ENCODE assay signal across 8 cellular contexts in the genomic region with DNA sequence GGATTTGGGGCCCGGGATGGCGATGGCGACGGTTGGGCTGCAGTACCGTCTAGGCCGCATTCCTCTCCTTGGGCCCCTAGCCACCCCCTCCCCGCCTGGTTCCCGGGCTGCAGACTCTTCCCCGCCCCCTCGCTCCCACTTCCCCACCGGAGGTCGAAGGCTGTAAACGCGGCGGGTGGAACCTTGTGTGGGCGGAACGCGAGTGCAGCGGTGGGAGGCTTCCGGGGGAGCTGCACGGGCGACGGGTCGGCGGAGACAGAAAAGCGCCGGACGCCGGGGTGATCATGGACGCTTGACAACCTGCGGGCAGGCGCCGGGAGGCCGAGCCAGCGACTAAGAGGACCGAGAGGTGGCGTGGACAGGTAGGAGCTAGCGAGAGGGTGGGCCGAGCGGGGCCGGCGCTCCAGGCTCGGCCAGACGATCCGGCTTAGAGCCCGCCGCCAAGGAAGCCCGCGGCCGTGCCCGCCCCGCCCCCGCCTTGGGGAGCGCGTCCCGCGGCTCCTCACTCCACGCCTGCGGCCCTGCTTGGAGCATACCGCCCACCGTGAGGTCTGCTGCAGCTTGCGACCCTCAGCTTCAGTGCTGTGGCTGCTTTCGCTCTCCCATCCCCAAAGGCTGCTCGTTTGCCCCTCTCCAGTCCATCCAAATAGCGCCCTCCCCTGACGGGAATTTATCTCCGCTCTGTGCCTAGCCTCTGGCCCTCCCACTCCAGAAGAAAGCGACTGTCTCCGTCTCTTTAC. TPM values are rescaled to one million over a fixed set of nuclear protein-coding genes. Genes with fewer than 3 reads are reported as not detected.
DNase-seq lines count a peak whose midpoint lies in the region; ATAC-seq and TF ChIP-seq lines count a peak whose summit lies in the region.

Gene COPS7B, plus strand, starts transcription at position 269 of the 740 bp plus-strand sequence. CDS start 2,126 bp downstream, outside the sequence.

- H3K27me3 ChIP-seq in BE2C (no peaks in the 10 kb centered on the region), dorsolateral prefrontal cortex (no peaks in the 10 kb centered on the region), right lobe of liver (no peaks in the 10 kb centered on the region)

- intact Hi-C loops in dorsolateral prefrontal cortex (cut with DNase I): loop anchor here in 1 of 2 donors (10.0 kb wide), 1 partner anchor 122 kb away; no protein-coding TSS in a partner anchor
- intact Hi-C loops in right lobe of liver (cut with DNase I): loop anchor here in 1 of 2 donors (10.0 kb wide), 1 partner anchor 72 kb away; no protein-coding TSS in a partner anchor

- peak; percentile 52 for ATAC-seq in HG03520 (IDR thresholded peaks at IDR 0.05; ENCODE audit: unreplicated experiment)
- ATAC-seq in right lobe of liver: peak; percentile 61 to 79 (median 72)

- H3K4me1 ChIP-seq in BE2C: peaks cover 3% of the 10 kb centered on the region
- peaks cover 0 to 28% (median 12%) of the 10 kb centered on the region in 4 donors for H3K4me1 ChIP-seq in right lobe of liver

- no peaks in the 10 kb centered on the region for H3K9me3 ChIP-seq in BE2C
- no peaks in the 10 kb centered on the region for H3K9me3 ChIP-seq in right lobe of liver

- TF ChIP-seq CTCF in BE2C (IDR thresholded peaks at IDR 0.05; ENCODE audit: low read depth, low read length) (peak; percentile 62), dorsolateral prefrontal cortex (IDR thresholded peaks at IDR 0.05 in 54 of 56, conservative IDR thresholded peaks at IDR 0.05 in 2 of 56; ENCODE audit: low read depth in 1 of 56, partially characterized antibody in 56 of 56) (peak in 47 of 56 donors; percentile 9 to 63 (median 38)), right lobe of liver (IDR thresholded peaks at IDR 0.05) (peak in 3 of 4 donors; percentile 28 to 38 (median 37))

- H3K27ac ChIP-seq in dorsolateral prefrontal cortex: peak within 1 kb of the TSS in 56 of 59 donors; percentile 21 to 93 (median 80)
- H3K27ac ChIP-seq in right lobe of liver: peak within 1 kb of the TSS; percentile 33 to 61 (median 58)

- H3K4me3 ChIP-seq in BE2C (ENCODE audit: low read depth, low read length): peak within 1 kb of the TSS; percentile 93
- H3K4me3 ChIP-seq in dorsolateral prefrontal cortex: peak within 1 kb of the TSS; percentile 68 to 99 (median 90)
- H3K4me3 ChIP-seq in right lobe of liver: peak within 1 kb of the TSS; percentile 87 to 99 (median 99)

- peak; percentile 25 for TF ChIP-seq POLR2A in right lobe of liver (IDR thresholded peaks at IDR 0.05)

- DNase-seq in BE2C (peak; percentile 91), GM19240 (ENCODE audit: insufficient read length, low spot score) (peak; percentile 55), NCI-H748 treated with DMSO at 0.1 percent for 48 hours (lab: John Stamatoyannopoulos, UW) (peak; percentile 42), dorsolateral prefrontal cortex (peak; percentile 63 to 89 (median 82)), right lobe of liver (peak; percentile 76 to 85 (median 85))
- peak; percentile 88 to 89 for DNase-seq in activated CD4-positive, alpha-beta T cell treated with anti-CD3 and anti-CD28 coated beads, Interleukin-2, amount 50 U/mL, for 48 hours
- peak; percentile 81 to 82 for DNase-seq in stimulated activated CD4-positive, alpha-beta T cell treated with anti-CD3 and anti-CD28 coated beads, Interleukin-4, amount 100 ng/mL, for 4 hours

- 3% methylated on average over 14 of the region's 69 CpGs for WGBS in right lobe of liver (ENCODE audit: insufficient coverage, low coverage, low lambda C conversion rate, missing lambda C conversion rate)

- H3K36me3 ChIP-seq in BE2C: peaks cover 25% of the 10 kb centered on the region
- peaks cover 0 to 14% (median 2%) of the 10 kb centered on the region in 4 donors for H3K36me3 ChIP-seq in right lobe of liver

RNA-seq across cellular contexts. Expression of gene COPS7B, which starts in this region (rescaled TPM):
- 202 TPM for polyA plus RNA-seq in BE2C (2012; ENCODE audit: insufficient read depth, insufficient read length, low read depth)
- total RNA-seq in dorsolateral prefrontal cortex: 10 to 100 TPM; 44.7 to 78.3 (median 57.9) TPM
- 10 to 100 TPM in 5 of 6 experiments, 1 to 10 TPM in 1; 8.9 to 21.4 (median 12.7) TPM for total RNA-seq in right lobe of liver

Comparison
In these comparisons a context has a peak if more than half of its experiments do, and no peak if none do; other contexts are left out.
1. Peak in every context shown above with its lines: DNase-seq, ATAC-seq, H3K4me3 ChIP-seq and H3K27ac ChIP-seq.